Comparison of ENCODE assay signal across 31 cellular contexts in genomic region chr1:3735027-3735682, GRCh38. TPM values are rescaled to one million over a fixed set of nuclear protein-coding genes. Genes with fewer than 3 reads are reported as not detected.
"Had no signal": no experiment of that assay in that cellular context is flagged by ENCODE, and none has a peak within 500 bp of the region (broad histone marks: within the 10 kb centered on the region; RNA-seq: fewer than 3 reads in every experiment).

No MANE protein-coding gene starts in this region.

- H3K36me3 Mint-ChIP-seq: activated naive CD4-positive, alpha-beta T cell treated with anti-CD3 and anti-CD28 coated beads, Interleukin-2, amount 50 U/mL, for 24 hours had no signal

- H3K9me3 ChIP-seq: left lung, right lobe of liver, uterus had no signal

- DNase-seq: activated CD4-positive, alpha-beta T cell treated with anti-CD3 and anti-CD28 coated beads, Interleukin-2, amount 10 ng/mL, durations not matched to agents 7 days and 5 days; activated CD4-positive, CD25-positive, alpha-beta regulatory T cell treated with anti-CD3 and anti-CD28 coated beads, Interleukin-2, amount 50 U/mL, for 72 hours; activated CD8-positive, alpha-beta T cell treated with anti-CD3 and anti-CD28 coated beads, Interleukin-2, amount 10 ng/mL, durations not matched to agents 7 days and 5 days; activated gamma-delta T cell treated with Interleukin-2 at 50 U/mL for 16 hours; aorta; central memory CD4-positive, alpha-beta T cell; effector memory CD8-positive, alpha-beta T cell; foreskin melanocyte; hippocampal formation; kidney glomerular epithelial cell; mammary epithelial cell; midbrain; right lobe of liver; stimulated activated CD4-positive, alpha-beta T cell treated with anti-CD3 and anti-CD28 coated beads, Interleukin-15, amount 100 ng/mL, for 24 hours; stimulated activated naive B cell treated with anti-CD40 and anti-IgM and Interleukin-4, amounts not matched to agents 10 μg/mL and 1 μg/mL and 100 μg/mL, for 72 hours; trophoblast cell; uterus had no signal

- H3K27me3 ChIP-seq: brain microvascular endothelial cell, right lobe of liver, uterus had no signal

- H3K27me3 Mint-ChIP-seq: activated CD4-positive, alpha-beta T cell treated with anti-CD3 and anti-CD28 coated beads, Interleukin-2, amount 10 ng/mL, durations not matched to agents 7 days and 5 days; activated naive CD4-positive, alpha-beta T cell treated with anti-CD3 and anti-CD28 coated beads, Interleukin-2, amount 50 U/mL, for 24 hours had no signal

- H3K9ac ChIP-seq: parathyroid adenoma had no signal

- H3K4me3 ChIP-seq: left lung, right lobe of liver, smooth muscle cell, uterus had no signal

- H3K4me1 Mint-ChIP-seq: activated naive CD4-positive, alpha-beta T cell treated with anti-CD3 and anti-CD28 coated beads, Interleukin-2, amount 50 U/mL, for 24 hours; stimulated activated naive B cell treated with anti-CD40 and anti-IgM and Interleukin-4, amounts not matched to agents 10 μg/mL and 1 μg/mL and 100 μg/mL, for 72 hours had no signal

- H3K4me2 ChIP-seq: smooth muscle cell had no signal

- H3K27ac ChIP-seq: left lung, parathyroid adenoma, right lobe of liver, uterus, VCaP had no signal

- H3K9me3 Mint-ChIP-seq: activated CD4-positive, alpha-beta T cell treated with anti-CD3 and anti-CD28 coated beads, Interleukin-2, amount 10 ng/mL, durations not matched to agents 7 days and 5 days; activated naive CD4-positive, alpha-beta T cell treated with anti-CD3 and anti-CD28 coated beads, Interleukin-2, amount 50 U/mL, for 24 hours; effector memory CD8-positive, alpha-beta T cell; nephron; stimulated activated naive B cell treated with anti-CD40 and anti-IgM and Interleukin-4, amounts not matched to agents 10 μg/mL and 1 μg/mL and 100 μg/mL, for 72 hours; T-helper 2 cell treated with Interferon-gamma antibody and Interleukin-4, amounts not matched to agents 5 μg/mL and 100 μg/mL, for 36 hours had no signal

- ATAC-seq: activated CD8-positive, alpha-beta T cell treated with anti-CD3 and anti-CD28 coated beads, Interleukin-2, amount 10 ng/mL, durations not matched to agents 7 days and 5 days; effector memory CD8-positive, alpha-beta T cell; esophagus mucosa; left lung; right lobe of liver; stimulated activated naive B cell treated with anti-CD40 and anti-IgM and Interleukin-4, amounts not matched to agents 10 μg/mL and 1 μg/mL and 100 μg/mL, for 72 hours had no signal

- H3K4me3 Mint-ChIP-seq: activated CD4-positive, alpha-beta T cell treated with anti-CD3 and anti-CD28 coated beads, Interleukin-2, amount 10 ng/mL, durations not matched to agents 7 days and 5 days; activated CD8-positive, alpha-beta T cell treated with anti-CD3 and anti-CD28 coated beads, Interleukin-2, amount 10 ng/mL, durations not matched to agents 7 days and 5 days; activated naive CD4-positive, alpha-beta T cell treated with anti-CD3 and anti-CD28 coated beads, Interleukin-2, amount 50 U/mL, for 24 hours; effector memory CD8-positive, alpha-beta T cell; nephron; stimulated activated naive B cell treated with anti-CD40 and anti-IgM and Interleukin-4, amounts not matched to agents 10 μg/mL and 1 μg/mL and 100 μg/mL, for 72 hours; T-helper 2 cell treated with Interferon-gamma antibody and Interleukin-4, amounts not matched to agents 5 μg/mL and 100 μg/mL, for 36 hours had no signal

- H3K4me1 ChIP-seq: left lung, uterus had no signal

- H3K79me2 ChIP-seq: parathyroid adenoma had no signal

- H2AFZ ChIP-seq: parathyroid adenoma had no signal

- H3K27ac Mint-ChIP-seq: activated CD4-positive, alpha-beta T cell treated with anti-CD3 and anti-CD28 coated beads, Interleukin-2, amount 10 ng/mL, durations not matched to agents 7 days and 5 days; activated CD8-positive, alpha-beta T cell treated with anti-CD3 and anti-CD28 coated beads, Interleukin-2, amount 10 ng/mL, durations not matched to agents 7 days and 5 days; activated naive CD4-positive, alpha-beta T cell treated with anti-CD3 and anti-CD28 coated beads, Interleukin-2, amount 50 U/mL, for 24 hours; effector memory CD8-positive, alpha-beta T cell; stimulated activated naive B cell treated with anti-CD40 and anti-IgM and Interleukin-4, amounts not matched to agents 10 μg/mL and 1 μg/mL and 100 μg/mL, for 72 hours; T-helper 2 cell treated with Interferon-gamma antibody and Interleukin-4, amounts not matched to agents 5 μg/mL and 100 μg/mL, for 36 hours had no signal

- H3K36me3 ChIP-seq: uterus had no signal

RNA-seq across cellular contexts. Expression of gene CCDC27, which starts 17.1 kb away (rescaled TPM):
- total RNA-seq: activated CD4-positive, alpha-beta T cell treated with anti-CD3 and anti-CD28 coated beads, Interleukin-2, amount 10 ng/mL, durations not matched to agents 7 days and 5 days; activated CD8-positive, alpha-beta T cell treated with anti-CD3 and anti-CD28 coated beads, Interleukin-2, amount 10 ng/mL, durations not matched to agents 7 days and 5 days; aorta; dermis microvascular lymphatic vessel endothelial cell; endothelial cell of umbilical vein; esophagus mucosa; left lung; mammary epithelial cell; pulmonary artery endothelial cell; right lobe of liver; smooth muscle cell; temporal lobe; uterus had no signal
- polyA plus RNA-seq: adipose tissue, aorta, endothelial cell of umbilical vein, mammary epithelial cell, smooth muscle cell had no signal

RNA-seq across cellular contexts. Expression of gene SMIM1, which starts 37.4 kb away (rescaled TPM):
- total RNA-seq: activated CD8-positive, alpha-beta T cell treated with anti-CD3 and anti-CD28 coated beads, Interleukin-2, amount 10 ng/mL, durations not matched to agents 7 days and 5 days; temporal lobe had no signal
